17 cellular contexts compared by ENCODE assay signal in genomic region chr6:64990652-64991304, GRCh38.
DNase-seq lines count a peak whose midpoint lies in the region; ATAC-seq, FAIRE-seq and TF ChIP-seq lines count a peak whose summit lies in the region.
"Had no signal": no experiment of that assay in that cellular context is flagged by ENCODE, and none has a peak within 500 bp of the region (broad histone marks: within the 10 kb centered on the region; RNA-seq: fewer than 3 reads in every experiment).

No MANE protein-coding gene starts in this region.

- H3K27me3 ChIP-seq in GM23338 (ENCODE audit: insufficient read depth) (no peaks in the 10 kb centered on the region), SK-N-SH (ENCODE audit: insufficient read depth) (no peaks in the 10 kb centered on the region), endothelial cell of umbilical vein (ENCODE audit: control insufficient read depth in 2 of 2, insufficient read depth in 2 of 2, low read length in 2 of 2) (no peaks in the 10 kb centered on the region)

- H3K4me1 Mint-ChIP-seq in GM23338, result peaks cover 9% of the 10 kb centered on the region; the same call in 2 of the 3 replicates
- H3K4me1 Mint-ChIP-seq: B cell had no signal

- no peak for TF ChIP-seq CTCF in D721Med (IDR thresholded peaks at IDR 0.05; ENCODE audit: insufficient read depth, missing control alignments)
- no peak for TF ChIP-seq CTCF in GM23338 (conservative IDR thresholded peaks at IDR 0.05; ENCODE audit: low read depth in 2 of 2)
- no peak for TF ChIP-seq CTCF in SK-N-SH (IDR thresholded peaks at IDR 0.05)
- TF ChIP-seq CTCF in endothelial cell of umbilical vein (IDR thresholded peaks at IDR 0.05; ENCODE audit: extremely low read depth in 1 of 2, insufficient read depth in 1 of 2, low read depth in 1 of 2, low read length in 2 of 2), result no peak

- no peak for ATAC-seq in GM23338
- ATAC-seq: HCT116 had no signal

- no TSS peak for BruUV-seq in endothelial cell of umbilical vein (replicated peaks; lab: Mats Ljungman, UMichigan)

- TF ChIP-seq POLR2A in endothelial cell of umbilical vein (IDR thresholded peaks at IDR 0.05; ENCODE audit: low read depth, low read length), result no peak

- H3K9ac ChIP-seq in SK-N-SH (no peak overlapping the region), endothelial cell of umbilical vein (replicated peaks; ENCODE audit: extremely low read depth, insufficient read depth, low read length) (no peak overlapping the region)

- peak overlapping the region; percentile 56; the same call in 1 of the 2 replicates for H3K27ac Mint-ChIP-seq in GM23338
- H3K27ac Mint-ChIP-seq: B cell; CD4-positive, alpha-beta T cell had no signal

- TF ChIP-seq RAD21 in SK-N-SH (IDR thresholded peaks at IDR 0.05; ENCODE audit: low read length), result no peak

- POLR2A ChIA-PET in SK-N-SH (lab: Yijun Ruan, JAX) (no interaction called here), endothelial cell of umbilical vein (lab: Charles Lee) (no interaction called here)

- H3K27me3 Mint-ChIP-seq in GM23338 (ENCODE audit: insufficient read depth, low read depth, poor library complexity), result peaks cover 3% of the 10 kb centered on the region
- H3K27me3 Mint-ChIP-seq: B cell; CD4-positive, alpha-beta T cell had no signal

- H4K20me1 ChIP-seq in GM23338 (replicated peaks; ENCODE audit: insufficient read depth), result no peaks in the 10 kb centered on the region
- H4K20me1 ChIP-seq in SK-N-SH (ENCODE audit: insufficient read depth), result no peaks in the 10 kb centered on the region
- no peaks in the 10 kb centered on the region for H4K20me1 ChIP-seq in endothelial cell of umbilical vein (replicated peaks; ENCODE audit: control insufficient read depth, extremely low read depth, insufficient read depth, low read length)

- H3F3A ChIP-seq in GM23338 (replicated peaks; ENCODE audit: low read depth), result no peaks in the 10 kb centered on the region
- H3F3A ChIP-seq in SK-N-SH (replicated peaks; ENCODE audit: insufficient read depth), result no peaks in the 10 kb centered on the region

- no peak for TF ChIP-seq EP300 in SK-N-SH (IDR thresholded peaks at IDR 0.05; ENCODE audit: borderline replicate concordance in 1 of 2, low read depth in 1 of 2, low read length in 1 of 2)

- H3K4me3 Mint-ChIP-seq in GM23338, result no peak overlapping the region
- H3K4me3 Mint-ChIP-seq: B cell; CD4-positive, alpha-beta T cell had no signal

- H3K36me3 ChIP-seq in GM23338 (ENCODE audit: insufficient read depth), result no peaks in the 10 kb centered on the region
- no peaks in the 10 kb centered on the region for H3K36me3 ChIP-seq in SK-N-SH (replicated peaks in 1 of 2; ENCODE audit: control insufficient read depth in 1 of 2, insufficient read depth in 2 of 2, low read length in 1 of 2)
- no peaks in the 10 kb centered on the region for H3K36me3 ChIP-seq in endothelial cell of umbilical vein (ENCODE audit: control insufficient read depth in 2 of 2, extremely low read depth in 1 of 2, insufficient read depth in 2 of 2, low read length in 2 of 2)

- H3K79me2 ChIP-seq in GM23338 (replicated peaks; ENCODE audit: insufficient read depth), result no peaks in the 10 kb centered on the region
- no peaks in the 10 kb centered on the region for H3K79me2 ChIP-seq in SK-N-SH (ENCODE audit: insufficient read depth)
- H3K79me2 ChIP-seq in endothelial cell of umbilical vein (ENCODE audit: control insufficient read depth, insufficient read depth, low read length), result no peaks in the 10 kb centered on the region

- H3K4me3 ChIP-seq in GM23338, result no peak overlapping the region
- H3K4me3 ChIP-seq in SK-N-SH (ENCODE audit: low read depth in 2 of 2, low read length in 1 of 2), result no peak overlapping the region
- no peak overlapping the region for H3K4me3 ChIP-seq in endothelial cell of umbilical vein (replicated peaks in 1 of 3; ENCODE audit: insufficient read depth in 1 of 3, low read depth in 1 of 3, low read length in 3 of 3)

- H3K9me3 ChIP-seq in SK-N-SH (no peaks in the 10 kb centered on the region), endothelial cell of umbilical vein (replicated peaks; ENCODE audit: control insufficient read depth, insufficient read depth, low read length) (no peaks in the 10 kb centered on the region)

- DNase-seq in D721Med (ENCODE audit: insufficient read length, low spot score) (no peak), GM23338 (ENCODE audit: low spot score) (no peak), SK-N-SH (no peak), endothelial cell of umbilical vein (ENCODE audit: low read depth, low spot score) (no peak), A172 (ENCODE audit: low spot score) (no peak), SHP77 (lab: John Stamatoyannopoulos, UW) (no peak), mucosa of gallbladder (ENCODE audit: low spot score) (no peak)
- DNase-seq: C1 segment of cervical spinal cord; Calu3; CD4-positive, alpha-beta T cell; DND-41; GDM1 had no signal

- H3K36me3 Mint-ChIP-seq in GM23338 (ENCODE audit: low read depth), result no peaks in the 10 kb centered on the region

- H3K4me2 ChIP-seq in GM23338 (no peak overlapping the region), SK-N-SH (no peak overlapping the region), endothelial cell of umbilical vein (ENCODE audit: insufficient read depth, low read length) (no peak overlapping the region)

- H3K9me2 ChIP-seq in GM23338 (ENCODE audit: insufficient read depth) (no peaks in the 10 kb centered on the region; the same call in 1 of the 2 replicates), SK-N-SH (no peaks in the 10 kb centered on the region)

- CTCF ChIA-PET in SK-N-SH (lab: Yijun Ruan, JAX) (interaction anchor here (0.7 kb wide), 1 partner anchor 25 kb away, joined by 3 read pairs; no protein-coding TSS in a partner anchor), endothelial cell of umbilical vein (lab: Charles Lee) (no interaction called here)

- dilution Hi-C loops in endothelial cell of umbilical vein (cut with MboI; ENCODE audit: extremely low pct_ligation_motif_present, low sequenced_read_pairs), result no loop called here

- intact Hi-C loops in endothelial cell of umbilical vein (cut with micrococcal nuclease), result no loop called here

- H3K27ac ChIP-seq in GM23338 (ENCODE audit: low read depth), result no peak overlapping the region
- no peak overlapping the region for H3K27ac ChIP-seq in SK-N-SH (ENCODE audit: low read depth in 2 of 2, low read length in 1 of 2)
- H3K27ac ChIP-seq in endothelial cell of umbilical vein (ENCODE audit: insufficient read depth, low read depth, low read length), result no peak overlapping the region
- H3K27ac ChIP-seq: HL-60 had no signal

- H3K4me1 ChIP-seq in GM23338 (ENCODE audit: insufficient read depth) (peaks cover 3% of the 10 kb centered on the region; the same call in 1 of the 2 replicates), SK-N-SH (ENCODE audit: control insufficient read depth in 1 of 2, insufficient read depth in 2 of 2, low read depth in 1 of 2, low read length in 1 of 2) (no peaks in the 10 kb centered on the region; a peak in 1 of 4 replicates), endothelial cell of umbilical vein (ENCODE audit: control insufficient read depth, extremely low read depth, insufficient read depth, low read length) (no peaks in the 10 kb centered on the region)

- FAIRE-seq in D721Med (lab: Jason Lieb, UNC), result peak; percentile 21
- peak; percentile 4 for FAIRE-seq in endothelial cell of umbilical vein (lab: Jason Lieb, UNC)
- FAIRE-seq: A204.1, H54 had no signal

- no peak overlapping the region for H2AFZ ChIP-seq in GM23338
- H2AFZ ChIP-seq in SK-N-SH (ENCODE audit: low read depth), result 0 out of 2 replicates have a peak overlapping the region, but pooled peaks have one; percentile 0
- no peak overlapping the region for H2AFZ ChIP-seq in endothelial cell of umbilical vein (ENCODE audit: low read depth, low read length)

- peaks cover 6% of the 10 kb centered on the region; the same call in 1 of the 3 replicates for H3K9me3 Mint-ChIP-seq in GM23338
- H3K9me3 Mint-ChIP-seq: CD4-positive, alpha-beta T cell had no signal

- no peaks in the 10 kb centered on the region for H3K9me1 ChIP-seq in endothelial cell of umbilical vein (replicated peaks; ENCODE audit: control insufficient read depth, extremely low read depth, insufficient read depth, low read length)

TF ChIP-seq in GM23338, 12 proteins besides CTCF, POLR2A, EP300 and RAD21 (continues in another document):
- no peak for TF ChIP-seq CREB1 (CRISPR knock-in tag; IDR thresholded peaks at IDR 0.05; ENCODE audit: low read depth)

TF ChIP-seq in SK-N-SH, 30 proteins besides CTCF, POLR2A, EP300 and RAD21:
- TF ChIP-seq FOSL2 (IDR thresholded peaks at IDR 0.05; ENCODE audit: borderline replicate concordance, low read depth) (no peak), MXI1 (IDR thresholded peaks at IDR 0.05; ENCODE audit: low read depth, low read length) (no peak), USF2 (IDR thresholded peaks at IDR 0.05; ENCODE audit: borderline replicate concordance, low read depth, low read length) (no peak)

TF ChIP-seq in endothelial cell of umbilical vein, 7 proteins besides CTCF, POLR2A, EP300 and RAD21:
- TF ChIP-seq EZH2 (IDR thresholded peaks at IDR 0.05; ENCODE audit: borderline replicate concordance, low read depth, low read length, severe bottlenecking) (no peak), POLR2AphosphoS5 (IDR thresholded peaks at IDR 0.05; ENCODE audit: insufficient read depth, low read depth, low read length) (no peak), MAX (IDR thresholded peaks at IDR 0.05; ENCODE audit: insufficient read depth, insufficient read length) (no peak), JUN (IDR thresholded peaks at IDR 0.05; ENCODE audit: borderline replicate concordance, insufficient read depth, insufficient read length, low read depth) (no peak), FOS (IDR thresholded peaks at IDR 0.05; ENCODE audit: borderline replicate concordance, insufficient read depth, low read length) (no peak), MYC (IDR thresholded peaks at IDR 0.05; ENCODE audit: low read depth, low read length) (no peak), GATA2 (IDR thresholded peaks at IDR 0.05; ENCODE audit: insufficient read depth, insufficient read length, low read depth, low read length) (no peak)
TF ChIP-seq in endothelial cell of umbilical vein: peak in this region for 0.
